18 cellular contexts compared by ENCODE assay signal in the genomic region with DNA sequence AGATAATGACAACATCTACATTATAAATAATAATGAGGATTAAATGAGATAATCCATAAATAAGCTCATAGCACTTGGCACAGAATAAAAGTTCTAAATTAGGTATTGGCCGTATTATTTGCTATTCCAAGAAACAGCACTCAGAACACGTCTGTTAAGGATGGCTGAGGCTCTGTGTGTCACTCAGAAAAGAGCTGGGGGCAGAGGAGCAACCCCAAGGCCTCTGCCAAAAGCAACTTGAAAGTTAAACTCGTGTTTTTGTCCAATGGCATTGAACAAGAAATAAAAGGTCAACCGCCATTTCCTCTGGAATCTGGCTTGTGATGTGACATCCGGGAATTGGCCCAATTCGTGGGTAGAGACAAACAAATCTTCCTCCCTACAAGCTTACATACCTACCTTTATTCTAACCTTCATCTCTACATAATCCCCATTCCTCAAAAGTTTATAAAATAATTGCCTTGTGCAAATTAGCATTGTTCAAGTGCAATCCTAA. TPM values are rescaled to one million over a fixed set of nuclear protein-coding genes. Genes with fewer than 3 reads are reported as not detected.
DNase-seq lines count a peak whose midpoint lies in the region; ATAC-seq, FAIRE-seq and TF ChIP-seq lines count a peak whose summit lies in the region.
"Had no signal": no experiment of that assay in that cellular context is flagged by ENCODE, and none has a peak within 500 bp of the region (broad histone marks: within the 10 kb centered on the region; RNA-seq: fewer than 3 reads in every experiment).

No MANE protein-coding gene starts in this region.

- H3K27ac ChIP-seq in liver (ENCODE audit: low read depth in 1 of 2, low read length in 2 of 2) (no peak overlapping the region), HepG2 (ENCODE audit: extremely low read length, insufficient read depth, low read length) (no peak overlapping the region)
- H3K27ac ChIP-seq: BLaER1 treated with 17β-estradiol and CSF1 and Interleukin-3, amounts not matched to agents 10 nM and 100 nM had no signal

- in situ Hi-C loops in HepG2 (cut with HindIII; ENCODE audit: extremely low pct_ligation_motif_present, low pct_unique_long_range_greater_than_20kb) = loop anchor here (5.0 kb wide), 1 partner anchor 129 kb away; the partner anchor contains the start of gene AP1AR

- no peak overlapping the region for H3K27ac Mint-ChIP-seq in mesothelial cell of epicardium
- H3K27ac Mint-ChIP-seq: B cell; CD8-positive, alpha-beta T cell; H9 had no signal

- H3K36me3 ChIP-seq in liver (ENCODE audit: control insufficient read depth in 4 of 4, insufficient read depth in 3 of 4, low read depth in 1 of 4, low read length in 3 of 4) (no peaks in the 10 kb centered on the region), HepG2 (replicated peaks in 1 of 2; ENCODE audit: control insufficient read depth in 1 of 2, insufficient read depth in 2 of 2, low read length in 2 of 2) (no peaks in the 10 kb centered on the region)
- H3K36me3 ChIP-seq: BLaER1 treated with 17β-estradiol and CSF1 and Interleukin-3, amounts not matched to agents 10 nM and 100 nM had no signal

- POLR2A ChIA-PET in HepG2 (lab: Yijun Ruan, JAX) = interaction anchor here (1.0 kb wide), 1 partner anchor 133 kb away, joined by 4 read pairs; no protein-coding TSS in a partner anchor

- CTCF ChIA-PET in HepG2 (lab: Yijun Ruan, JAX; ENCODE audit: low intra/inter-chr PET ratio, low total read pairs) = interaction anchor here (1.3 kb wide), 1 partner anchor 132 kb away, joined by 3 read pairs; no protein-coding TSS in a partner anchor

- no TSS peak for BruUV-seq in HepG2 (replicated peaks; lab: Mats Ljungman, UMichigan)

- 62% methylated on average over 6 of the region's 6 CpGs for WGBS in liver
- 38% methylated on average over 6 of the region's 6 CpGs for WGBS in HepG2 (ENCODE audit: low lambda C conversion rate)

- H3K9me3 ChIP-seq in liver (ENCODE audit: control insufficient read depth in 4 of 4, low read length in 3 of 4) (no peaks in the 10 kb centered on the region), HepG2 (ENCODE audit: low read length) (no peaks in the 10 kb centered on the region)
- H3K9me3 ChIP-seq: BLaER1 treated with 17β-estradiol and CSF1 and Interleukin-3, amounts not matched to agents 10 nM and 100 nM had no signal

- no peak overlapping the region for H3K4me2 ChIP-seq in HepG2 (ENCODE audit: low read depth, low read length)
- H3K4me2 ChIP-seq: BLaER1 treated with 17β-estradiol and CSF1 and Interleukin-3, amounts not matched to agents 10 nM and 100 nM had no signal

- H3K4me1 Mint-ChIP-seq in mesothelial cell of epicardium = peaks cover 4% of the 10 kb centered on the region
- H3K4me1 Mint-ChIP-seq: B cell had no signal

- no peaks in the 10 kb centered on the region for H3K27me3 ChIP-seq in liver (ENCODE audit: control insufficient read depth in 4 of 4, insufficient read depth in 4 of 4, low read length in 3 of 4)
- no peaks in the 10 kb centered on the region for H3K27me3 ChIP-seq in HepG2 (ENCODE audit: control insufficient read depth in 1 of 2, insufficient read depth in 2 of 2, low read length in 2 of 2)
- H3K27me3 ChIP-seq: BLaER1 treated with 17β-estradiol and CSF1 and Interleukin-3, amounts not matched to agents 10 nM and 100 nM had no signal

- TF ChIP-seq EP300 in HepG2 (IDR thresholded peaks at IDR 0.05; ENCODE audit: low read depth in 2 of 2, low read length in 2 of 2) (no peak), HepG2 (CRISPR knock-in tag; IDR thresholded peaks at IDR 0.05; ENCODE audit: borderline replicate concordance) (no peak)

- H3K9me3 Mint-ChIP-seq in mesothelial cell of epicardium = no peaks in the 10 kb centered on the region
- H3K9me3 Mint-ChIP-seq: CD8-positive, alpha-beta T cell; H9 had no signal

- no peaks in the 10 kb centered on the region for H3K79me2 ChIP-seq in HepG2 (ENCODE audit: insufficient read depth, low read length)

- intact Hi-C loops in HepG2 (cut with micrococcal nuclease; ENCODE audit: unreplicated experiment) (no loop called here), sciatic nerve (cut with DNase I) (loop anchor here (10.0 kb wide), 1 partner anchor 132 kb away; the partner anchor contains the start of gene AP1AR), posterior cingulate gyrus (cut with DNase I) (loop anchor here (10.0 kb wide), 1 partner anchor 502 kb away; no protein-coding TSS in a partner anchor)

- ATAC-seq in HepG2 = no peak
- ATAC-seq in sciatic nerve = no peak
- ATAC-seq: CD8-positive, alpha-beta T cell; GM12878 had no signal

- H3K9ac ChIP-seq in liver (ENCODE audit: low read depth in 1 of 2, low read length in 2 of 2) (no peak overlapping the region), HepG2 (ENCODE audit: insufficient read depth, low read depth, low read length) (no peak overlapping the region)
- H3K9ac ChIP-seq: BLaER1 treated with 17β-estradiol and CSF1 and Interleukin-3, amounts not matched to agents 10 nM and 100 nM had no signal

- TF ChIP-seq CTCF in liver (IDR thresholded peaks at IDR 0.05; ENCODE audit: low read depth, low read length, missing input control) = no peak
- no peak for TF ChIP-seq CTCF in HepG2 (CRISPR knock-in tag; IDR thresholded peaks at IDR 0.05)
- no peak for TF ChIP-seq CTCF in mesothelial cell of epicardium (IDR thresholded peaks at IDR 0.05; ENCODE audit: unreplicated experiment)

- no peak overlapping the region for H3K4me3 Mint-ChIP-seq in mesothelial cell of epicardium
- H3K4me3 Mint-ChIP-seq: B cell; CD8-positive, alpha-beta T cell; H9 had no signal

- no peak for FAIRE-seq in HepG2 (lab: Jason Lieb, UNC)
- FAIRE-seq: GM12878, H1 had no signal

- H2AFZ ChIP-seq in HepG2 (ENCODE audit: low read length) = no peak overlapping the region

- no peak for TF ChIP-seq POLR2A in HepG2 (IDR thresholded peaks at IDR 0.05; ENCODE audit: insufficient read depth in 1 of 2, low read depth in 2 of 2, low read length in 2 of 2)

- H3K4me1 ChIP-seq in liver (ENCODE audit: control insufficient read depth in 4 of 4, insufficient read depth in 4 of 4, low read length in 3 of 4) = peaks cover 0 to 11% (median 3%) of the 10 kb centered on the region in 4 donors
- peaks cover 5% of the 10 kb centered on the region for H3K4me1 ChIP-seq in HepG2 (ENCODE audit: insufficient read depth, low read length)

- H3K4me3 ChIP-seq in liver (ENCODE audit: low read depth in 1 of 3, low read length in 3 of 3) (no peak overlapping the region), HepG2 (replicated peaks in 1 of 3; ENCODE audit: insufficient read depth in 1 of 3, low read depth in 2 of 3, low read length in 3 of 3) (no peak overlapping the region)
- H3K4me3 ChIP-seq: BLaER1 treated with 17β-estradiol and CSF1 and Interleukin-3, amounts not matched to agents 10 nM and 100 nM; GM12878 had no signal

- no peaks in the 10 kb centered on the region for H4K20me1 ChIP-seq in HepG2 (ENCODE audit: insufficient read depth, low read length)
- H4K20me1 ChIP-seq: BLaER1 treated with 17β-estradiol and CSF1 and Interleukin-3, amounts not matched to agents 10 nM and 100 nM had no signal

- TF ChIP-seq RAD21 in liver (IDR thresholded peaks at IDR 0.05) = no peak
- no peak for TF ChIP-seq RAD21 in HepG2 (CRISPR knock-in tag; IDR thresholded peaks at IDR 0.05)

- H3K27me3 Mint-ChIP-seq in mesothelial cell of epicardium (ENCODE audit: low read depth) = peaks cover 4% of the 10 kb centered on the region
- H3K27me3 Mint-ChIP-seq: B cell had no signal

- no peaks in the 10 kb centered on the region for H3K36me3 Mint-ChIP-seq in mesothelial cell of epicardium
- H3K36me3 Mint-ChIP-seq: CD8-positive, alpha-beta T cell had no signal

- DNase-seq in HepG2 (ENCODE audit: low spot score) = no peak
- peak; percentile 53 for DNase-seq in dermis blood vessel endothelial cell
- DNase-seq in lung microvascular endothelial cell (ENCODE audit: low read depth in 2 of 2) = peak; percentile 58 to 82
- no peak for DNase-seq in sciatic nerve (ENCODE audit: low spot score)
- DNase-seq in mesothelial cell of epicardium (ENCODE audit: low spot score in 2 of 2, unreplicated experiment in 2 of 2) = no peak
- no peak for DNase-seq in posterior cingulate gyrus
- DNase-seq: CD8-positive, alpha-beta T cell; COR-L47; DMS 273 treated with DMSO at 0.1 percent for 48 hours; DMS53; DND-41; EL; H9 had no signal

TF ChIP-seq in liver, 16 proteins besides CTCF, POLR2A, EP300 and RAD21 (continues in another document):
- TF ChIP-seq GABPA (IDR thresholded peaks at IDR 0.05 in 1 of 2, conservative IDR thresholded peaks at IDR 0.05 in 1 of 2) (no peak), NR2F2 (IDR thresholded peaks at IDR 0.05) (peak; percentile 47)

TF ChIP-seq in HepG2, 621 proteins besides CTCF, POLR2A, EP300 and RAD21:
- TF ChIP-seq ZNF629 (CRISPR knock-in tag; conservative IDR thresholded peaks at IDR 0.05) = no peak
- TF ChIP-seq SRSF4 (IDR thresholded peaks at IDR 0.05; ENCODE audit: low read depth, low read length, poor library complexity, severe bottlenecking) = no peak

RNA-seq across cellular contexts. Expression of gene FAM241A, which starts 42.3 kb away (rescaled TPM):
- 1 to 10 TPM; 1.1 to 2.3 TPM for total RNA-seq in liver
- 1 to 10 TPM; 1.4 to 2.0 TPM for polyA plus RNA-seq in liver
- 0.69 and 0.74 TPM in 2 replicates for total RNA-seq in HepG2 (2016; rRNA removed; fragmentation: Illumina TruSeq; extraction: Trizol)
- total RNA-seq in HepG2 (2016; cell fraction: cytosol; rRNA removed; fragmentation: Illumina TruSeq; extraction: Trizol; ENCODE audit: low read depth) = 0.26 and 0.30 TPM in 2 replicates
- total RNA-seq in HepG2 (2016; cell fraction: insoluble cytoplasmic fraction; rRNA removed; fragmentation: Illumina TruSeq; extraction: Trizol) = 0.59 and 0.67 TPM in 2 replicates
- 0.86 and 0.96 TPM in 2 replicates for total RNA-seq in HepG2 (2016; cell fraction: membrane; rRNA removed; fragmentation: Illumina TruSeq; extraction: Trizol)
- total RNA-seq in HepG2 (2016; cell fraction: nucleus; rRNA removed; fragmentation: Illumina TruSeq; extraction: Trizol) = 0.59 and 0.60 TPM in 2 replicates
- 0.61 and 0.71 TPM in 2 replicates for polyA plus RNA-seq in HepG2 (2011; rRNA removed)
- polyA plus RNA-seq in HepG2 (2011; cell fraction: cytosol; rRNA removed) = 0.25 and 0.51 TPM in 2 replicates
- 0.18 and 0.38 TPM in 2 replicates for polyA plus RNA-seq in HepG2 (2011; cell fraction: nucleus; rRNA removed)
- polyA plus RNA-seq in HepG2 (2012) = 1.4 and 1.7 TPM in 2 replicates
- polyA plus RNA-seq in HepG2 (2016; cell fraction: cytosol; fragmentation: Illumina TruSeq; extraction: Trizol; ENCODE audit: low read depth) = 0.61 and 0.63 TPM in 2 replicates
- 1.6 and 1.8 TPM in 2 replicates for polyA plus RNA-seq in HepG2 (2016; cell fraction: insoluble cytoplasmic fraction; fragmentation: Illumina TruSeq; extraction: Trizol; ENCODE audit: low read depth)
- 1.3 and 1.4 TPM in 2 replicates for polyA plus RNA-seq in HepG2 (2016; cell fraction: membrane; fragmentation: Illumina TruSeq; extraction: Trizol; ENCODE audit: low read depth)
- 1.5 and 1.8 TPM in 2 replicates for polyA plus RNA-seq in HepG2 (2016; cell fraction: nucleus; fragmentation: Illumina TruSeq; extraction: Trizol; ENCODE audit: insufficient read depth, low read depth)
- 0.32 and 1.2 TPM in 2 replicates for polyA minus RNA-seq in HepG2 (2011; rRNA and poly(A)+ RNA removed; ENCODE audit: low replicate concordance)
- polyA minus RNA-seq in HepG2 (2011; cell fraction: cytosol; rRNA and poly(A)+ RNA removed) = 0.26 and 0.49 TPM in 2 replicates
- polyA minus RNA-seq in HepG2 (2011; cell fraction: nucleus; rRNA and poly(A)+ RNA removed) = 1.0 and 1.1 TPM in 2 replicates
- 19.2 and 20.3 TPM in 2 replicates for total RNA-seq in dermis blood vessel endothelial cell
- 6.8 and 8.1 TPM in 2 replicates for total RNA-seq in lung microvascular endothelial cell
- 7.1 TPM for total RNA-seq in sciatic nerve
- 0.20 to 0.35 TPM (median 0.27 TPM) in 3 replicates for total RNA-seq in mesothelial cell of epicardium

Comparison
In these comparisons a context has a peak if more than half of its experiments do, and no peak if none do; other contexts are left out.
1. DNase-seq: peak in dermis blood vessel endothelial cell (single experiment) and lung microvascular endothelial cell (2 of 2); none in HepG2 (single experiment), sciatic nerve (single experiment), mesothelial cell of epicardium (0 of 2) and posterior cingulate gyrus (0 of 10).